ENCODE assay signal across 20 cellular contexts in genomic region chr2:239966848-239967136, GRCh38. TPM values are rescaled to one million over a fixed set of nuclear protein-coding genes. Genes with fewer than 3 reads are reported as not detected.
DNase-seq lines count a peak whose midpoint lies in the region; ATAC-seq, FAIRE-seq and TF ChIP-seq lines count a peak whose summit lies in the region.
"Had no signal": no experiment of that assay in that cellular context is flagged by ENCODE, and none has a peak within 500 bp of the region (broad histone marks: within the 10 kb centered on the region; RNA-seq: fewer than 3 reads in every experiment).

No MANE protein-coding gene starts in this region.

- peak overlapping the region; percentile 44 for H3K27ac ChIP-seq in VCaP
- peak overlapping the region; percentile 83 for H3K27ac ChIP-seq in keratinocyte (ENCODE audit: control insufficient read depth, insufficient read depth, low read length)
- H3K27ac ChIP-seq in suprapubic skin, result peak overlapping the region; percentile 44

- H3K27me3 ChIP-seq in keratinocyte (ENCODE audit: control insufficient read depth, extremely low read depth, insufficient read depth, low read length) (no peaks in the 10 kb centered on the region), suprapubic skin (no peaks in the 10 kb centered on the region)

- H3K36me3 ChIP-seq in keratinocyte (ENCODE audit: control insufficient read depth in 2 of 2, extremely low read depth in 1 of 2, insufficient read depth in 2 of 2, low read length in 2 of 2), result peaks cover 17 to 19% of the 10 kb centered on the region in 2 experiments
- peaks cover 55% of the 10 kb centered on the region for H3K36me3 ChIP-seq in suprapubic skin

- DNase-seq in fibroblast of gingiva (ENCODE audit: low read depth) (peak; percentile 52), keratinocyte (ENCODE audit: low read depth, low spot score) (no peak), suprapubic skin (ENCODE audit: low spot score in 2 of 2) (peak in 1 of 2 donors; percentile 82), HCEC 1CT (no peak), H54 (ENCODE audit: insufficient read length, low spot score) (no peak)
- DNase-seq: CD8-positive, alpha-beta T cell; DMS79 treated with DMSO at 0.1 percent for 48 hours; GOT3; NCI-H1105 treated with DMSO at 0.1 percent for 48 hours; NCI-H187; NCI-H2171; NCI-H446 treated with DMSO at 0.1 percent for 48 hours; NCI-H774; SIG-M5 had no signal

- H3K9me1 ChIP-seq in keratinocyte (ENCODE audit: control insufficient read depth, extremely low read depth, insufficient read depth, low read length), result no peaks in the 10 kb centered on the region

- H4K20me1 ChIP-seq in keratinocyte (ENCODE audit: control insufficient read depth, extremely low read depth, insufficient read depth, low read length), result no peaks in the 10 kb centered on the region

- TF ChIP-seq POLR2A in suprapubic skin (IDR thresholded peaks at IDR 0.05) (no peak), H54 (IDR thresholded peaks at IDR 0.05; ENCODE audit: low read depth, low read length) (no peak)

- TF ChIP-seq EP300 in suprapubic skin (IDR thresholded peaks at IDR 0.05), result no peak

- ATAC-seq in HG03521 (IDR thresholded peaks at IDR 0.05; ENCODE audit: unreplicated experiment), result no peak
- no peak for ATAC-seq in GM21717 (IDR thresholded peaks at IDR 0.05; ENCODE audit: unreplicated experiment)
- ATAC-seq: CD8-positive, alpha-beta T cell had no signal

- peaks cover 19% of the 10 kb centered on the region for H3K4me1 ChIP-seq in keratinocyte (ENCODE audit: control insufficient read depth, extremely low read depth, insufficient read depth, low read length)
- H3K4me1 ChIP-seq in suprapubic skin, result peaks cover 21% of the 10 kb centered on the region

- H3K9ac ChIP-seq in keratinocyte (ENCODE audit: control insufficient read depth, extremely low read depth, insufficient read depth, low read length), result peak overlapping the region; percentile 43

- H3K79me2 ChIP-seq in keratinocyte (ENCODE audit: control insufficient read depth, insufficient read depth, low read length), result no peaks in the 10 kb centered on the region

- WGBS in suprapubic skin, result 30% methylated on average over 4 of the region's 4 CpGs

- H2AFZ ChIP-seq in keratinocyte (ENCODE audit: control insufficient read depth, low read length), result no peak overlapping the region

- TF ChIP-seq CTCF in VCaP (conservative IDR thresholded peaks at IDR 0.05), result no peak
- no peak for TF ChIP-seq CTCF in keratinocyte (optimal IDR thresholded peaks at IDR 0.05 in 1 of 3, IDR thresholded peaks at IDR 0.05 in 1 of 3, conservative IDR thresholded peaks at IDR 0.05 in 1 of 3; ENCODE audit: extremely low read depth in 1 of 3, insufficient read depth in 2 of 3, low read length in 3 of 3)
- no peak for TF ChIP-seq CTCF in suprapubic skin (IDR thresholded peaks at IDR 0.05)

- no peak for FAIRE-seq in keratinocyte (lab: Jason Lieb, UNC)
- FAIRE-seq in H54 (lab: Jason Lieb, UNC), result no peak
- FAIRE-seq: D721Med, G401.6, GM12892 had no signal

- H3K9me3 ChIP-seq in keratinocyte (ENCODE audit: control insufficient read depth, low read depth, low read length), result no peaks in the 10 kb centered on the region
- H3K9me3 ChIP-seq in suprapubic skin, result peaks cover 20% of the 10 kb centered on the region

- peak overlapping the region; percentile 80 for H3K4me2 ChIP-seq in keratinocyte (ENCODE audit: control insufficient read depth, extremely low read depth, insufficient read depth, low read depth, low read length)

- dilution Hi-C loops in keratinocyte (cut with MboI; ENCODE audit: extremely low pct_ligation_motif_present, low sequenced_read_pairs), result no loop called here

- H3K4me3 ChIP-seq in keratinocyte (ENCODE audit: control insufficient read depth in 2 of 3, extremely low read depth in 1 of 3, insufficient read depth in 2 of 3, low read depth in 1 of 3, low read length in 3 of 3), result peak overlapping the region in 2 of 3 experiments; percentile 25 to 47
- H3K4me3 ChIP-seq in suprapubic skin, result no peak overlapping the region

RNA-seq across cellular contexts. Expression of gene NDUFA10, which starts 58.4 kb away (rescaled TPM):
- 114 to 129 TPM (median 127 TPM) in 3 replicates for polyA plus RNA-seq in keratinocyte
- polyA plus RNA-seq in keratinocyte (2011; ENCODE audit: low read depth), result 220 TPM
- polyA plus RNA-seq in keratinocyte (2011; cell fraction: cytosol; rRNA removed), result 101 and 107 TPM in 2 replicates
- polyA plus RNA-seq in keratinocyte (2011; cell fraction: nucleus; rRNA removed), result 112 and 117 TPM in 2 replicates
- polyA plus RNA-seq in keratinocyte (2012; ENCODE audit: low replicate concordance), result 101 and 114 TPM in 2 replicates
- polyA minus RNA-seq in keratinocyte, result 84.8 to 119 TPM (median 109 TPM) in 3 replicates
- polyA minus RNA-seq in keratinocyte (2011; cell fraction: cytosol; rRNA and poly(A)+ RNA removed), result 62.2 TPM
- polyA minus RNA-seq in keratinocyte (2011; cell fraction: nucleus; rRNA and poly(A)+ RNA removed), result 24.8 and 48.1 TPM in 2 replicates
- total RNA-seq in suprapubic skin, result 100 to 1,000 TPM in 3 of 4 donors, 10 to 100 TPM in 1; 95.2 to 179 (median 165) TPM
